Comparison of ENCODE assay signal across 8 cellular contexts in genomic region chr6:72941263-72941662, GRCh38.
"Had no signal": no experiment of that assay in that cellular context is flagged by ENCODE, and none has a peak within 500 bp of the region (broad histone marks: within the 10 kb centered on the region; RNA-seq: fewer than 3 reads in every experiment).

No MANE protein-coding gene starts in this region.

- ATAC-seq: GM23338 had no signal

- H3K4me3 Mint-ChIP-seq: GM23338, H9, HFFc6 had no signal

- DNase-seq: H9, HCEC 1CT, HFFc6, IMR-90, KBM-7 had no signal

- H3K27ac ChIP-seq: HL-60, KMS-11 had no signal

- H3K4me3 ChIP-seq: GM23338 had no signal

- H3K4me1 Mint-ChIP-seq: GM23338, H9 had no signal

- H3K27ac Mint-ChIP-seq: GM23338, H9, HFFc6 had no signal

- H3K9me3 Mint-ChIP-seq: GM23338, H9, HFFc6 had no signal
